Comparison of ENCODE assay signal across 11 cellular contexts in the genomic region with DNA sequence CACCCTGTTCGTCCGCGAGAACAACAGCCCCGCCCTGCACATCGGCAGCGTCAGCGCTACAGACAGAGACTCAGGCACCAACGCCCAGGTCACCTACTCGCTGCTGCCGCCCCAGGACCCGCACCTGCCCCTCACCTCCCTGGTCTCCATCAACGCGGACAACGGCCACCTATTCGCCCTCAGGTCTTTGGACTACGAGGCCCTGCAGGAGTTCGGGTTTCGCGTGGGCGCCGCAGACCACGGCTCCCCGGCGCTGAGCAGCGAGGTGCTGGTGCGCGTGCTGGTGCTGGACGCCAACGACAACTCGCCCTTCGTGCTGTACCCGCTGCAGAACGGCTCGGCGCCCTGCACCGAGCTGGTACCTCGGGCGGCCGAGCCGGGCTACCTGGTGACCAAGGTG. TPM values are rescaled to one million over a fixed set of nuclear protein-coding genes. Genes with fewer than 3 reads are reported as not detected.
A peak's percentile ranks its signal among the peaks of the same experiment; 100 is the strongest.
DNase-seq lines count a peak whose midpoint lies in the region; TF ChIP-seq lines count a peak whose summit lies in the region.
"Not testable (repeated sequence)": the region's sequence is repeated elsewhere in the genome, so short reads cannot be mapped to it uniquely, and the experiment has no call there.
"Had no signal": no experiment of that assay in that cellular context is flagged by ENCODE, and none has a peak within 500 bp of the region (broad histone marks: within the 10 kb centered on the region; RNA-seq: fewer than 3 reads in every experiment).

No MANE protein-coding gene starts in this region.

- H3K36me3 ChIP-seq in liver (ENCODE audit: control insufficient read depth in 4 of 4, insufficient read depth in 3 of 4, low read depth in 1 of 4, low read length in 3 of 4) = not testable (repeated sequence)

- intact Hi-C loops in activated T-helper 1 cell treated with anti-CD3 and anti-CD28 coated beads, Interleukin-12 subunit alpha, Interleukin-12 subunit beta, Interleukin-2, Interleukin-4 antibody, amounts not matched to agents 30 ng/mL and 10 ng/mL and 1 ng/mL, durations not matched to agents 14 hours and 24 hours and 36 hours (cut with micrococcal nuclease) = loop anchor here (10.0 kb wide), 1 partner anchor 371 kb away; the partner anchor contains the start of gene PCDHA11

- H3K9me3 Mint-ChIP-seq in activated T-helper 1 cell treated with anti-CD3 and anti-CD28 coated beads, Interleukin-12 subunit alpha, Interleukin-12 subunit beta, Interleukin-2, Interleukin-4 antibody, amounts not matched to agents 30 ng/mL and 10 ng/mL and 1 ng/mL, durations not matched to agents 14 hours and 24 hours and 36 hours = peaks cover 49% of the 10 kb centered on the region
- H3K9me3 Mint-ChIP-seq in chondrocyte (ENCODE audit: low read depth) (peaks cover 75% of the 10 kb centered on the region), endothelial cell (ENCODE audit: unreplicated experiment) (peaks cover 22% of the 10 kb centered on the region), progenitor cell of endocrine pancreas (ENCODE audit: low read depth) (peaks cover 56% of the 10 kb centered on the region)

- H3K36me3 Mint-ChIP-seq in activated T-helper 1 cell treated with anti-CD3 and anti-CD28 coated beads, Interleukin-12 subunit alpha, Interleukin-12 subunit beta, Interleukin-2, Interleukin-4 antibody, amounts not matched to agents 30 ng/mL and 10 ng/mL and 1 ng/mL, durations not matched to agents 14 hours and 24 hours and 36 hours (ENCODE audit: low read depth) = not testable (repeated sequence)
- H3K36me3 Mint-ChIP-seq in chondrocyte (ENCODE audit: low read depth) = peaks cover 37% of the 10 kb centered on the region
- peaks cover 44% of the 10 kb centered on the region for H3K36me3 Mint-ChIP-seq in endothelial cell (ENCODE audit: low read depth, unreplicated experiment)
- H3K36me3 Mint-ChIP-seq in progenitor cell of endocrine pancreas (ENCODE audit: insufficient read depth) = peaks cover 41% of the 10 kb centered on the region

- not testable (repeated sequence) for H3K27me3 ChIP-seq in liver (ENCODE audit: control insufficient read depth in 4 of 4, insufficient read depth in 4 of 4, low read length in 3 of 4)

- not testable (repeated sequence) for DNase-seq in activated T-helper 1 cell treated with anti-CD3 and anti-CD28 coated beads, Interleukin-12 subunit alpha, Interleukin-12 subunit beta, Interleukin-2, Interleukin-4 antibody, amounts not matched to agents 30 ng/mL and 10 ng/mL and 1 ng/mL, durations not matched to agents 14 hours and 24 hours and 36 hours (ENCODE audit: low spot score); endothelial cell (ENCODE audit: low spot score); progenitor cell of endocrine pancreas (ENCODE audit: low spot score, unreplicated experiment)
- peak; percentile 86 for DNase-seq in chondrocyte (ENCODE audit: low spot score)

- WGBS in liver = 24% methylated on average over 40 of the region's 40 CpGs

- H3K27ac Mint-ChIP-seq in activated T-helper 1 cell treated with anti-CD3 and anti-CD28 coated beads, Interleukin-12 subunit alpha, Interleukin-12 subunit beta, Interleukin-2, Interleukin-4 antibody, amounts not matched to agents 30 ng/mL and 10 ng/mL and 1 ng/mL, durations not matched to agents 14 hours and 24 hours and 36 hours = peak overlapping the region; percentile 23
- H3K27ac Mint-ChIP-seq in chondrocyte (ENCODE audit: unreplicated experiment); endothelial cell (ENCODE audit: unreplicated experiment): not testable (repeated sequence)
- H3K27ac Mint-ChIP-seq in progenitor cell of endocrine pancreas = peak overlapping the region; percentile 37

- H3K4me1 ChIP-seq in liver (ENCODE audit: control insufficient read depth in 4 of 4, insufficient read depth in 4 of 4, low read length in 3 of 4) = not testable (repeated sequence)

- not testable (repeated sequence) for TF ChIP-seq CTCF in chondrocyte (IDR thresholded peaks at IDR 0.05); endothelial cell (IDR thresholded peaks at IDR 0.05; ENCODE audit: unreplicated experiment); liver (IDR thresholded peaks at IDR 0.05; ENCODE audit: low read depth, low read length, missing input control); progenitor cell of endocrine pancreas (IDR thresholded peaks at IDR 0.05; ENCODE audit: unreplicated experiment)

- not testable (repeated sequence) for H3K27ac ChIP-seq in liver (ENCODE audit: low read depth in 1 of 2, low read length in 2 of 2)

- H3K27me3 Mint-ChIP-seq in activated T-helper 1 cell treated with anti-CD3 and anti-CD28 coated beads, Interleukin-12 subunit alpha, Interleukin-12 subunit beta, Interleukin-2, Interleukin-4 antibody, amounts not matched to agents 30 ng/mL and 10 ng/mL and 1 ng/mL, durations not matched to agents 14 hours and 24 hours and 36 hours (ENCODE audit: insufficient read depth); chondrocyte (ENCODE audit: low read depth); progenitor cell of endocrine pancreas: not testable (repeated sequence)
- H3K27me3 Mint-ChIP-seq in endothelial cell (ENCODE audit: unreplicated experiment) = peaks cover 12% of the 10 kb centered on the region

- not testable (repeated sequence) for TF ChIP-seq RAD21 in liver (IDR thresholded peaks at IDR 0.05)

- peak overlapping the region in 2 of 3 donors; percentile 27 to 50 for H3K4me3 ChIP-seq in liver (ENCODE audit: low read depth in 1 of 3, low read length in 3 of 3)

- not testable (repeated sequence) for H3K4me1 Mint-ChIP-seq in activated T-helper 1 cell treated with anti-CD3 and anti-CD28 coated beads, Interleukin-12 subunit alpha, Interleukin-12 subunit beta, Interleukin-2, Interleukin-4 antibody, amounts not matched to agents 30 ng/mL and 10 ng/mL and 1 ng/mL, durations not matched to agents 14 hours and 24 hours and 36 hours (ENCODE audit: low read depth); chondrocyte (ENCODE audit: low read depth); endothelial cell (ENCODE audit: unreplicated experiment); progenitor cell of endocrine pancreas (ENCODE audit: low read depth)

- H3K9ac ChIP-seq in liver (ENCODE audit: low read depth in 1 of 2, low read length in 2 of 2) = not testable (repeated sequence)

- H3K9me3 ChIP-seq in liver (ENCODE audit: control insufficient read depth in 4 of 4, low read length in 3 of 4) = peaks cover 37 to 87% (median 58%) of the 10 kb centered on the region in 4 donors

- H3K4me3 Mint-ChIP-seq in activated T-helper 1 cell treated with anti-CD3 and anti-CD28 coated beads, Interleukin-12 subunit alpha, Interleukin-12 subunit beta, Interleukin-2, Interleukin-4 antibody, amounts not matched to agents 30 ng/mL and 10 ng/mL and 1 ng/mL, durations not matched to agents 14 hours and 24 hours and 36 hours; chondrocyte (ENCODE audit: unreplicated experiment); progenitor cell of endocrine pancreas (ENCODE audit: low read depth): not testable (repeated sequence)
- H3K4me3 Mint-ChIP-seq in endothelial cell (ENCODE audit: unreplicated experiment) = peak overlapping the region; percentile 70

RNA-seq across cellular contexts. Expression of gene PCDHB15, which starts 9.3 kb away (rescaled TPM):
- not detected in 2 replicates for total RNA-seq in activated T-helper 1 cell treated with anti-CD3 and anti-CD28 coated beads, Interleukin-12 subunit alpha, Interleukin-12 subunit beta, Interleukin-2, Interleukin-4 antibody, amounts not matched to agents 30 ng/mL and 10 ng/mL and 1 ng/mL, durations not matched to agents 14 hours and 24 hours and 36 hours
- total RNA-seq in chondrocyte = 1.7 to 4.3 TPM (median 1.9 TPM) in 3 replicates
- 10.5 TPM for total RNA-seq in endothelial cell (ENCODE audit: unreplicated experiment)
- total RNA-seq in liver = under 1 TPM; 0.28 to 0.59 TPM
- under 1 TPM; 0.21 to 0.52 TPM for polyA plus RNA-seq in liver
- 8.3 and 9.5 TPM in 2 replicates for total RNA-seq in progenitor cell of endocrine pancreas
- total RNA-seq: CD4-positive, CD25-positive, alpha-beta regulatory T cell; CD8-positive, alpha-beta memory T cell; G401; GM12878 had no signal
- polyA plus RNA-seq: CD14-positive monocyte; CD4-positive, alpha-beta memory T cell; CD4-positive, CD25-positive, alpha-beta regulatory T cell; CD8-positive, alpha-beta memory T cell had no signal

RNA-seq across cellular contexts. Expression of gene PCDHB14, which starts 12.8 kb away (rescaled TPM):
- not detected in 2 replicates for total RNA-seq in activated T-helper 1 cell treated with anti-CD3 and anti-CD28 coated beads, Interleukin-12 subunit alpha, Interleukin-12 subunit beta, Interleukin-2, Interleukin-4 antibody, amounts not matched to agents 30 ng/mL and 10 ng/mL and 1 ng/mL, durations not matched to agents 14 hours and 24 hours and 36 hours
- total RNA-seq in chondrocyte = 2.7 to 4.9 TPM (median 4.0 TPM) in 3 replicates
- 8.4 TPM for total RNA-seq in endothelial cell (ENCODE audit: unreplicated experiment)
- total RNA-seq in liver = under 1 TPM; 0.42 to 0.47 TPM
- polyA plus RNA-seq in liver = under 1 TPM; 0.10 to 0.23 TPM
- 7.9 and 8.0 TPM in 2 replicates for total RNA-seq in progenitor cell of endocrine pancreas
- total RNA-seq: CD4-positive, CD25-positive, alpha-beta regulatory T cell; GM12878 had no signal
- polyA plus RNA-seq: CD14-positive monocyte; CD4-positive, alpha-beta memory T cell; CD4-positive, CD25-positive, alpha-beta regulatory T cell; CD8-positive, alpha-beta memory T cell; GM12878 had no signal

RNA-seq across cellular contexts. Expression of gene PCDHB13, which starts 22.2 kb away (rescaled TPM):
- total RNA-seq in activated T-helper 1 cell treated with anti-CD3 and anti-CD28 coated beads, Interleukin-12 subunit alpha, Interleukin-12 subunit beta, Interleukin-2, Interleukin-4 antibody, amounts not matched to agents 30 ng/mL and 10 ng/mL and 1 ng/mL, durations not matched to agents 14 hours and 24 hours and 36 hours = not detected in 2 replicates
- total RNA-seq in chondrocyte (2.4 to 2.9 TPM (median 2.9 TPM) in 3 replicates), endothelial cell (ENCODE audit: unreplicated experiment) (7.1 TPM), liver (under 1 TPM; 0.19 to 0.42 TPM), progenitor cell of endocrine pancreas (6.8 and 7.4 TPM in 2 replicates)
- under 1 TPM; 0.11 to 0.17 TPM for polyA plus RNA-seq in liver
- total RNA-seq: CD4-positive, CD25-positive, alpha-beta regulatory T cell; G401; GM12878 had no signal
- polyA plus RNA-seq: CD14-positive monocyte; CD4-positive, alpha-beta memory T cell; CD8-positive, alpha-beta memory T cell had no signal

RNA-seq across cellular contexts. Expression of gene PCDHB12, which starts 27.4 kb away (rescaled TPM):
- not detected in 2 replicates for total RNA-seq in activated T-helper 1 cell treated with anti-CD3 and anti-CD28 coated beads, Interleukin-12 subunit alpha, Interleukin-12 subunit beta, Interleukin-2, Interleukin-4 antibody, amounts not matched to agents 30 ng/mL and 10 ng/mL and 1 ng/mL, durations not matched to agents 14 hours and 24 hours and 36 hours
- total RNA-seq in chondrocyte = 1.5 to 2.4 TPM (median 1.7 TPM) in 3 replicates
- total RNA-seq in endothelial cell (ENCODE audit: unreplicated experiment) = 8.4 TPM
- under 1 TPM; 0.28 to 0.33 TPM for total RNA-seq in liver
- under 1 TPM; 0.06 to 0.12 TPM for polyA plus RNA-seq in liver
- 5.4 and 7.2 TPM in 2 replicates for total RNA-seq in progenitor cell of endocrine pancreas
- total RNA-seq: CD4-positive, alpha-beta memory T cell; CD4-positive, CD25-positive, alpha-beta regulatory T cell; CD8-positive, alpha-beta memory T cell; G401; GM12878 had no signal
- polyA plus RNA-seq: CD14-positive monocyte; CD4-positive, alpha-beta memory T cell; CD4-positive, CD25-positive, alpha-beta regulatory T cell; CD8-positive, alpha-beta memory T cell had no signal

RNA-seq across cellular contexts. Expression of gene PCDHB11, which starts 36.5 kb away (rescaled TPM):
- total RNA-seq in activated T-helper 1 cell treated with anti-CD3 and anti-CD28 coated beads, Interleukin-12 subunit alpha, Interleukin-12 subunit beta, Interleukin-2, Interleukin-4 antibody, amounts not matched to agents 30 ng/mL and 10 ng/mL and 1 ng/mL, durations not matched to agents 14 hours and 24 hours and 36 hours = not detected in 2 replicates
- total RNA-seq in chondrocyte = 0.90 to 2.4 TPM (median 1.3 TPM) in 3 replicates
- total RNA-seq in endothelial cell (ENCODE audit: unreplicated experiment) = 6.4 TPM
- total RNA-seq in liver = under 1 TPM; 0.23 to 0.33 TPM
- polyA plus RNA-seq in liver = under 1 TPM; 0.08 to 0.09 TPM
- 4.7 and 5.9 TPM in 2 replicates for total RNA-seq in progenitor cell of endocrine pancreas
- total RNA-seq: CD4-positive, alpha-beta memory T cell; CD4-positive, CD25-positive, alpha-beta regulatory T cell; CD8-positive, alpha-beta memory T cell; GM12878 had no signal
- polyA plus RNA-seq: CD14-positive monocyte; CD4-positive, alpha-beta memory T cell; CD4-positive, CD25-positive, alpha-beta regulatory T cell; CD8-positive, alpha-beta memory T cell; GM12878 had no signal
